Comparison of ENCODE assay signal across 8 cellular contexts in the genomic region with DNA sequence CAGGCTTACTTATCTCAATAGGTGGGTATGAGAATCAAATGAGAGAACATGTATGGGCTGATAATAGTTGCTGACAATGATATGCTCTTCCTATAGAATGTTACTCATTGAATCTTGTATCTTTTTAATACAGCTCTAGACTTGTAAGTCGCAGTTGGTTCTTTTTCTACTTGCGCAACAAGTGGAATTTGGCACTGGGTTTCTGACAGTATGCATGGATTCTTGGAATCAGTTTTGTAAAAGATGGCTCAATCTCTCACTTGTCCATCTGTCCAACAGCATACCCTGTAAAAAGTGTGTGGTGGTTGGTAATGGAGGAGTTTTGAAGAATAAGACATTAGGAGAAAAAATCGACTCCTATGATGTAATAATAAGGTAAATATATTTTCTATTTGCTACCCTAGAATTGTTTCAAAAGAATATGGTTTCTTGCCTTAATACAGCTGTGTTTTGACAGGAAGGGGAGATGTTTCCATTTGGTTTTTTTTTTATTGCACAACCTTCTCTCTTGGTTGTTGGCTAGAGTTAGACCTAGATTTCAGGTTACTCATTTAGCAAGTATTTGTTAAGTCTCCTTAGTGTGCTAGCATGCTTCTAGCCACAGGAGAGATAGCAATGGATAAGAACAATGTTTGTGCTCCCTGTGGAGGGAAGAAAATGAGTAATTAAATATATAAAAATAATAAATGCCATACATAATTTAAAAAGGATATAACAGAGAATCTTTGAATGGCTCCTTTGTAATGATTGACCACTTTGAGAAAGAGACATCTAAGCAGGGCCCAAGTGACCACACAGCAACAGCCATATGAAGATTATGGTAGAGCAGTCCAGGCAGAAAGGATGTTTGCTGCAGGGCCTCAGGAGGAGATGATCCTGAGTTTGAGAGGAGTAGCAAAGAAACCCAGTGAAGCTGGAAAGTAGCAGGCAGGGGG. TPM values are rescaled to one million over a fixed set of nuclear protein-coding genes. Genes with fewer than 3 reads are reported as not detected.
DNase-seq lines count a peak whose midpoint lies in the region; ATAC-seq and TF ChIP-seq lines count a peak whose summit lies in the region.
"Had no signal": no experiment of that assay in that cellular context is flagged by ENCODE, and none has a peak within 500 bp of the region (broad histone marks: within the 10 kb centered on the region; RNA-seq: fewer than 3 reads in every experiment).

No MANE protein-coding gene starts in this region.

- H3K4me3 ChIP-seq in right cardiac atrium (ENCODE audit: low read length) (no peak overlapping the region), tibial artery (no peak overlapping the region)

- DNase-seq in HT1080 (ENCODE audit: low read depth) (peak; percentile 75), amniotic epithelial cell (ENCODE audit: low read depth) (peak; percentile 98), right cardiac atrium (no peak), tibial artery (no peak), occipital lobe (lab: John Stamatoyannopoulos, UW) (no peak)
- DNase-seq: NCI-H524 treated with DMSO at 0.1 percent for 48 hours had no signal

- no peaks in the 10 kb centered on the region for H3K9me3 ChIP-seq in right cardiac atrium (ENCODE audit: control insufficient read depth, low read length)
- no peaks in the 10 kb centered on the region for H3K9me3 ChIP-seq in tibial artery

- H3K4me1 ChIP-seq in right cardiac atrium (ENCODE audit: control insufficient read depth, insufficient read depth, low read length) (peaks cover 9% of the 10 kb centered on the region), tibial artery (peaks cover 0 to 72% (median 48%) of the 10 kb centered on the region in 4 donors)

- no peak for TF ChIP-seq CTCF in tibial artery (IDR thresholded peaks at IDR 0.05)

- H3K27me3 ChIP-seq in right cardiac atrium (ENCODE audit: control insufficient read depth, insufficient read depth) (no peaks in the 10 kb centered on the region), tibial artery (no peaks in the 10 kb centered on the region)

- no peaks in the 10 kb centered on the region for H3K36me3 ChIP-seq in tibial artery

- ATAC-seq in right cardiac atrium (peak; percentile 62 to 64), GM18861 (IDR thresholded peaks at IDR 0.05; ENCODE audit: unreplicated experiment) (no peak), GM21360 (IDR thresholded peaks at IDR 0.05; ENCODE audit: unreplicated experiment) (no peak)

- H3K27ac ChIP-seq in right cardiac atrium (ENCODE audit: low read length) = peak overlapping the region; percentile 65
- peak overlapping the region; percentile 75 to 77 for H3K27ac ChIP-seq in tibial artery

- intact Hi-C loops in right cardiac atrium (cut with DNase I) (loop anchor here in 3 of 4 donors (10.0 kb wide), 1 partner anchor 50 kb away; no protein-coding TSS in a partner anchor), tibial artery (cut with DNase I; ENCODE audit: low total_unique reads) (no loop called here)

- WGBS in right cardiac atrium = 53% methylated on average over 3 of the region's 3 CpGs

RNA-seq across cellular contexts. Expression of a gene that starts 21.8 kb away (rescaled TPM):
- total RNA-seq in HT1080 (2014; rRNA removed; shearing (Covaris generic)) = 11.1 and 12.4 TPM in 2 replicates
- 4.8 and 6.4 TPM in 2 replicates for polyA plus RNA-seq in HT1080 (2015; cell fraction: cytosol; rRNA removed)
- polyA plus RNA-seq in HT1080 (2015; cell fraction: nucleus; rRNA removed) = 10.0 and 11.5 TPM in 2 replicates
- total RNA-seq in right cardiac atrium (10 to 100 TPM; 27.6 to 29.3 (median 29.1) TPM), occipital lobe (35.6 TPM)
- 22.8 TPM for polyA plus RNA-seq in right cardiac atrium

Comparison
In these comparisons a context has a peak if more than half of its experiments do, and no peak if none do; other contexts are left out.
1. DNase-seq: peak in HT1080 (single experiment) and amniotic epithelial cell (single experiment); none in right cardiac atrium (0 of 3), tibial artery (0 of 2) and occipital lobe (single experiment).
2. ATAC-seq: peak in right cardiac atrium (2 of 2); none in GM18861 (single experiment) and GM21360 (single experiment).